In genomic region chr15:55443141-55443540, GRCh38 we compare ENCODE assay signal across 7 cellular contexts. TPM values are rescaled to one million over a fixed set of nuclear protein-coding genes. Genes with fewer than 3 reads are reported as not detected.
A peak's percentile ranks its signal among the peaks of the same experiment; 100 is the strongest.
DNase-seq lines count a peak whose midpoint lies in the region; ATAC-seq and TF ChIP-seq lines count a peak whose summit lies in the region.
"Not testable (repeated sequence)": the region's sequence is repeated elsewhere in the genome, so short reads cannot be mapped to it uniquely, and the experiment has no call there.
"Had no signal": no experiment of that assay in that cellular context is flagged by ENCODE, and none has a peak within 500 bp of the region (broad histone marks: within the 10 kb centered on the region; RNA-seq: fewer than 3 reads in every experiment).

No MANE protein-coding gene starts in this region.

- not testable (repeated sequence) for H3K4ac ChIP-seq in neuronal stem cell (ENCODE audit: low read length)

- H3K36me3 ChIP-seq in neuronal stem cell (replicated peaks in 1 of 2; ENCODE audit: control insufficient read depth in 2 of 2, insufficient read depth in 2 of 2, low read length in 2 of 2); upper lobe of right lung: not testable (repeated sequence)

- H4K8ac ChIP-seq in neuronal stem cell (ENCODE audit: low read depth, low read length) = not testable (repeated sequence)

- peak; percentile 26 for ATAC-seq in upper lobe of right lung

- H3K23ac ChIP-seq in neuronal stem cell (ENCODE audit: low read depth, low read length, poor library complexity) = not testable (repeated sequence)

- H2AK5ac ChIP-seq in neuronal stem cell (ENCODE audit: low read depth, low read length) = not testable (repeated sequence)

- H2BK120ac ChIP-seq in neuronal stem cell (ENCODE audit: low read depth, low read length) = not testable (repeated sequence)

- not testable (repeated sequence) for H3K9me3 ChIP-seq in neuronal stem cell (replicated peaks in 1 of 2; ENCODE audit: control insufficient read depth in 2 of 2, insufficient read depth in 1 of 2, low read depth in 1 of 2, low read length in 2 of 2); upper lobe of right lung

- not testable (repeated sequence) for H3K14ac ChIP-seq in neuronal stem cell (ENCODE audit: low read length)

- not testable (repeated sequence) for H3K4me2 ChIP-seq in neuronal stem cell (ENCODE audit: insufficient read depth, low read length, poor library complexity, severe bottlenecking)

- DNase-seq in neuronal stem cell (ENCODE audit: low spot score); upper lobe of right lung: not testable (repeated sequence)

- intact Hi-C loops in upper lobe of right lung (cut with DNase I) = not testable (repeated sequence)

- H4K91ac ChIP-seq in neuronal stem cell (ENCODE audit: low read depth, low read length, poor library complexity) = not testable (repeated sequence)

- not testable (repeated sequence) for H3K27me3 ChIP-seq in neuronal stem cell (ENCODE audit: control insufficient read depth in 3 of 3, insufficient read depth in 3 of 3, low read depth in 1 of 3, low read length in 3 of 3); upper lobe of right lung

- WGBS in neuronal stem cell (ENCODE audit: extremely low coverage in 2 of 2, insufficient read length in 2 of 2, insufficient replicate concordance in 1 of 2), 2 donors = no CpG with 5 or more reads among the region's 15 CpGs

- H3K18ac ChIP-seq in neuronal stem cell (ENCODE audit: low read length) = not testable (repeated sequence)

- not testable (repeated sequence) for H3K4me3 ChIP-seq in neuronal stem cell (ENCODE audit: low read length in 2 of 2); upper lobe of right lung

- H2BK5ac ChIP-seq in neuronal stem cell (ENCODE audit: low read length) = not testable (repeated sequence)

- not testable (repeated sequence) for H3K79me1 ChIP-seq in neuronal stem cell (ENCODE audit: low read depth, low read length)

- not testable (repeated sequence) for H3K27ac ChIP-seq in neuronal stem cell (replicated peaks; ENCODE audit: low read length); upper lobe of right lung

- not testable (repeated sequence) for H3K4me1 ChIP-seq in neuronal stem cell (ENCODE audit: control insufficient read depth in 2 of 2, insufficient read depth in 1 of 2, low read depth in 1 of 2, low read length in 2 of 2); upper lobe of right lung

- peak overlapping the region; percentile 22 for H2BK12ac ChIP-seq in neuronal stem cell (ENCODE audit: low read length)

- not testable (repeated sequence) for H2BK15ac ChIP-seq in neuronal stem cell (ENCODE audit: low read length)

- TF ChIP-seq CTCF in upper lobe of right lung (IDR thresholded peaks at IDR 0.05) = not testable (repeated sequence)

- not testable (repeated sequence) for H3K9ac ChIP-seq in neuronal stem cell (ENCODE audit: low read depth, low read length, poor library complexity)

- H2AFZ ChIP-seq in neuronal stem cell (ENCODE audit: low read length) = not testable (repeated sequence)

RNA-seq across cellular contexts. Expression of gene PIERCE2, which starts 34.8 kb away (rescaled TPM):
- polyA plus RNA-seq in neuronal stem cell (2013, experiment 1 of 2) = 13.3 TPM
- polyA plus RNA-seq in neuronal stem cell (2013, experiment 2 of 2) = 14.5 TPM
- total RNA-seq in upper lobe of right lung = 2.3 TPM
- total RNA-seq: CD4-positive, alpha-beta memory T cell; CD4-positive, alpha-beta T cell; CD4-positive, CD25-positive, alpha-beta regulatory T cell; CD8-positive, alpha-beta T cell had no signal
- polyA plus RNA-seq: CD8-positive, alpha-beta memory T cell had no signal

RNA-seq across cellular contexts. Expression of gene CCPG1, which starts 35.0 kb away (rescaled TPM):
- 16.4 TPM for polyA plus RNA-seq in neuronal stem cell (2013, experiment 1 of 2)
- 17.6 TPM for polyA plus RNA-seq in neuronal stem cell (2013, experiment 2 of 2)
- 92.0 TPM for total RNA-seq in upper lobe of right lung
